2 cellular contexts compared by ENCODE assay signal in the genomic region with DNA sequence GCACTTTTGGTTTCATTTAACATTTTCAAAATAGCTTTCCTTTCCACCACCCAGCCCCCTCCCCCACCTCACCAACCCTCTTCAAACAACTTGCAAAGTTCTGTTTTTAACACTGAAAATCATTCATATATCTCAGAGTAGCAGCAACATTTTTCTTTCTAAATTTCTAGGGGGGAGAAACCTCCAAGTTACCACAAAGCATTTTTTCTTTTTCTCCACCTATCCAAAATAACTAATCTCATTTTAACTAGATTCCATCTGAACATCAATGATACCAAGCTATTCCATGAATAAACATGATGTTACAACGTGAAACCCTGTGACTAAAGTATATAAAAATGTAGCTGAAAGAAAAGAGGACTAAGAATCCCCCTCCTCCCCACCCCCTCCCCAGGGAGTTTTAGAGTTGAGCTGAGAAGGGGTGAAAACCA.
TF ChIP-seq lines count a peak whose summit lies in the region.

No MANE protein-coding gene starts in this region.

TF ChIP-seq in SK-N-SH, 30 proteins besides CTCF, POLR2A, EP300 and RAD21 (continued from another document):
- TF ChIP-seq, protein P1, sequence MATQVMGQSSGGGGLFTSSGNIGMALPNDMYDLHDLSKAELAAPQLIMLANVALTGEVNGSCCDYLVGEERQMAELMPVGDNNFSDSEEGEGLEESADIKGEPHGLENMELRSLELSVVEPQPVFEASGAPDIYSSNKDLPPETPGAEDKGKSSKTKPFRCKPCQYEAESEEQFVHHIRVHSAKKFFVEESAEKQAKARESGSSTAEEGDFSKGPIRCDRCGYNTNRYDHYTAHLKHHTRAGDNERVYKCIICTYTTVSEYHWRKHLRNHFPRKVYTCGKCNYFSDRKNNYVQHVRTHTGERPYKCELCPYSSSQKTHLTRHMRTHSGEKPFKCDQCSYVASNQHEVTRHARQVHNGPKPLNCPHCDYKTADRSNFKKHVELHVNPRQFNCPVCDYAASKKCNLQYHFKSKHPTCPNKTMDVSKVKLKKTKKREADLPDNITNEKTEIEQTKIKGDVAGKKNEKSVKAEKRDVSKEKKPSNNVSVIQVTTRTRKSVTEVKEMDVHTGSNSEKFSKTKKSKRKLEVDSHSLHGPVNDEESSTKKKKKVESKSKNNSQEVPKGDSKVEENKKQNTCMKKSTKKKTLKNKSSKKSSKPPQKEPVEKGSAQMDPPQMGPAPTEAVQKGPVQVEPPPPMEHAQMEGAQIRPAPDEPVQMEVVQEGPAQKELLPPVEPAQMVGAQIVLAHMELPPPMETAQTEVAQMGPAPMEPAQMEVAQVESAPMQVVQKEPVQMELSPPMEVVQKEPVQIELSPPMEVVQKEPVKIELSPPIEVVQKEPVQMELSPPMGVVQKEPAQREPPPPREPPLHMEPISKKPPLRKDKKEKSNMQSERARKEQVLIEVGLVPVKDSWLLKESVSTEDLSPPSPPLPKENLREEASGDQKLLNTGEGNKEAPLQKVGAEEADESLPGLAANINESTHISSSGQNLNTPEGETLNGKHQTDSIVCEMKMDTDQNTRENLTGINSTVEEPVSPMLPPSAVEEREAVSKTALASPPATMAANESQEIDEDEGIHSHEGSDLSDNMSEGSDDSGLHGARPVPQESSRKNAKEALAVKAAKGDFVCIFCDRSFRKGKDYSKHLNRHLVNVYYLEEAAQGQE (IDR thresholded peaks at IDR 0.05; ENCODE audit: low read depth, low read length), result no peak
- TF ChIP-seq YY1 (IDR thresholded peaks at IDR 0.05; ENCODE audit: low read depth) (no peak), SMC3 (IDR thresholded peaks at IDR 0.05; ENCODE audit: low read depth, low read length) (no peak), FOXJ3 (CRISPR knock-in tag; IDR thresholded peaks at IDR 0.05) (no peak), SIN3A (IDR thresholded peaks at IDR 0.05; ENCODE audit: borderline replicate concordance, low read depth, low read length) (no peak), FOXM1 (IDR thresholded peaks at IDR 0.05; ENCODE audit: low read depth) (no peak), NFIC (IDR thresholded peaks at IDR 0.05; ENCODE audit: borderline replicate concordance) (no peak), MEF2A (IDR thresholded peaks at IDR 0.05; ENCODE audit: borderline replicate concordance, low read depth) (no peak), TEAD4 (IDR thresholded peaks at IDR 0.05; ENCODE audit: borderline replicate concordance, insufficient read depth) (no peak), RFX5 (IDR thresholded peaks at IDR 0.05; ENCODE audit: low read length) (no peak), NRF1 (IDR thresholded peaks at IDR 0.05; ENCODE audit: low read depth, low read length) (no peak)
- TF ChIP-seq, protein P2, sequence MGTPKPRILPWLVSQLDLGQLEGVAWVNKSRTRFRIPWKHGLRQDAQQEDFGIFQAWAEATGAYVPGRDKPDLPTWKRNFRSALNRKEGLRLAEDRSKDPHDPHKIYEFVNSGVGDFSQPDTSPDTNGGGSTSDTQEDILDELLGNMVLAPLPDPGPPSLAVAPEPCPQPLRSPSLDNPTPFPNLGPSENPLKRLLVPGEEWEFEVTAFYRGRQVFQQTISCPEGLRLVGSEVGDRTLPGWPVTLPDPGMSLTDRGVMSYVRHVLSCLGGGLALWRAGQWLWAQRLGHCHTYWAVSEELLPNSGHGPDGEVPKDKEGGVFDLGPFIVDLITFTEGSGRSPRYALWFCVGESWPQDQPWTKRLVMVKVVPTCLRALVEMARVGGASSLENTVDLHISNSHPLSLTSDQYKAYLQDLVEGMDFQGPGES (IDR thresholded peaks at IDR 0.05; ENCODE audit: low read depth, low read length), result no peak
- TF ChIP-seq, protein P3, sequence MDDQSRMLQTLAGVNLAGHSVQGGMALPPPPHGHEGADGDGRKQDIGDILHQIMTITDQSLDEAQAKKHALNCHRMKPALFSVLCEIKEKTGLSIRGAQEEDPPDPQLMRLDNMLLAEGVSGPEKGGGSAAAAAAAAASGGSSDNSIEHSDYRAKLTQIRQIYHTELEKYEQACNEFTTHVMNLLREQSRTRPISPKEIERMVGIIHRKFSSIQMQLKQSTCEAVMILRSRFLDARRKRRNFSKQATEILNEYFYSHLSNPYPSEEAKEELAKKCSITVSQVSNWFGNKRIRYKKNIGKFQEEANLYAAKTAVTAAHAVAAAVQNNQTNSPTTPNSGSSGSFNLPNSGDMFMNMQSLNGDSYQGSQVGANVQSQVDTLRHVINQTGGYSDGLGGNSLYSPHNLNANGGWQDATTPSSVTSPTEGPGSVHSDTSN (IDR thresholded peaks at IDR 0.05), result no peak
- TF ChIP-seq, protein P4, sequence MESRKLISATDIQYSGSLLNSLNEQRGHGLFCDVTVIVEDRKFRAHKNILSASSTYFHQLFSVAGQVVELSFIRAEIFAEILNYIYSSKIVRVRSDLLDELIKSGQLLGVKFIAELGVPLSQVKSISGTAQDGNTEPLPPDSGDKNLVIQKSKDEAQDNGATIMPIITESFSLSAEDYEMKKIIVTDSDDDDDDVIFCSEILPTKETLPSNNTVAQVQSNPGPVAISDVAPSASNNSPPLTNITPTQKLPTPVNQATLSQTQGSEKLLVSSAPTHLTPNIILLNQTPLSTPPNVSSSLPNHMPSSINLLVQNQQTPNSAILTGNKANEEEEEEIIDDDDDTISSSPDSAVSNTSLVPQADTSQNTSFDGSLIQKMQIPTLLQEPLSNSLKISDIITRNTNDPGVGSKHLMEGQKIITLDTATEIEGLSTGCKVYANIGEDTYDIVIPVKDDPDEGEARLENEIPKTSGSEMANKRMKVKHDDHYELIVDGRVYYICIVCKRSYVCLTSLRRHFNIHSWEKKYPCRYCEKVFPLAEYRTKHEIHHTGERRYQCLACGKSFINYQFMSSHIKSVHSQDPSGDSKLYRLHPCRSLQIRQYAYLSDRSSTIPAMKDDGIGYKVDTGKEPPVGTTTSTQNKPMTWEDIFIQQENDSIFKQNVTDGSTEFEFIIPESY (IDR thresholded peaks at IDR 0.05; ENCODE audit: borderline replicate concordance, low read depth), result no peak
- TF ChIP-seq, protein P5, sequence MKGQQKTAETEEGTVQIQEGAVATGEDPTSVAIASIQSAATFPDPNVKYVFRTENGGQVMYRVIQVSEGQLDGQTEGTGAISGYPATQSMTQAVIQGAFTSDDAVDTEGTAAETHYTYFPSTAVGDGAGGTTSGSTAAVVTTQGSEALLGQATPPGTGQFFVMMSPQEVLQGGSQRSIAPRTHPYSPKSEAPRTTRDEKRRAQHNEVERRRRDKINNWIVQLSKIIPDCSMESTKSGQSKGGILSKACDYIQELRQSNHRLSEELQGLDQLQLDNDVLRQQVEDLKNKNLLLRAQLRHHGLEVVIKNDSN (IDR thresholded peaks at IDR 0.05; ENCODE audit: borderline replicate concordance, low read depth), result no peak

TF ChIP-seq in SK-N-SH treated with all-trans-retinoic acid at 6 μM for 48 hours, 23 proteins besides CTCF, POLR2A, EP300 and RAD21 (continued from another document):
- TF ChIP-seq, protein P6, sequence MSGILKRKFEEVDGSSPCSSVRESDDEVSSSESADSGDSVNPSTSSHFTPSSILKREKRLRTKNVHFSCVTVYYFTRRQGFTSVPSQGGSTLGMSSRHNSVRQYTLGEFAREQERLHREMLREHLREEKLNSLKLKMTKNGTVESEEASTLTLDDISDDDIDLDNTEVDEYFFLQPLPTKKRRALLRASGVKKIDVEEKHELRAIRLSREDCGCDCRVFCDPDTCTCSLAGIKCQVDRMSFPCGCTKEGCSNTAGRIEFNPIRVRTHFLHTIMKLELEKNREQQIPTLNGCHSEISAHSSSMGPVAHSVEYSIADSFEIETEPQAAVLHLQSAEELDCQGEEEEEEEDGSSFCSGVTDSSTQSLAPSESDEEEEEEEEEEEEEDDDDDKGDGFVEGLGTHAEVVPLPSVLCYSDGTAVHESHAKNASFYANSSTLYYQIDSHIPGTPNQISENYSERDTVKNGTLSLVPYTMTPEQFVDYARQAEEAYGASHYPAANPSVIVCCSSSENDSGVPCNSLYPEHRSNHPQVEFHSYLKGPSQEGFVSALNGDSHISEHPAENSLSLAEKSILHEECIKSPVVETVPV (CRISPR knock-in tag; IDR thresholded peaks at IDR 0.05), result no peak
- TF ChIP-seq, protein P7, sequence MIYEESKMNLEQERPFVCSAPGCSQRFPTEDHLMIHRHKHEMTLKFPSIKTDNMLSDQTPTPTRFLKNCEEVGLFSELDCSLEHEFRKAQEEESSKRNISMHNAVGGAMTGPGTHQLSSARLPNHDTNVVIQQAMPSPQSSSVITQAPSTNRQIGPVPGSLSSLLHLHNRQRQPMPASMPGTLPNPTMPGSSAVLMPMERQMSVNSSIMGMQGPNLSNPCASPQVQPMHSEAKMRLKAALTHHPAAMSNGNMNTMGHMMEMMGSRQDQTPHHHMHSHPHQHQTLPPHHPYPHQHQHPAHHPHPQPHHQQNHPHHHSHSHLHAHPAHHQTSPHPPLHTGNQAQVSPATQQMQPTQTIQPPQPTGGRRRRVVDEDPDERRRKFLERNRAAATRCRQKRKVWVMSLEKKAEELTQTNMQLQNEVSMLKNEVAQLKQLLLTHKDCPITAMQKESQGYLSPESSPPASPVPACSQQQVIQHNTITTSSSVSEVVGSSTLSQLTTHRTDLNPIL (CRISPR knock-in tag; IDR thresholded peaks at IDR 0.05; ENCODE audit: low read depth), result no peak
- TF ChIP-seq ISL1 (CRISPR knock-in tag; IDR thresholded peaks at IDR 0.05) (no peak), RARB (CRISPR knock-in tag; IDR thresholded peaks at IDR 0.05) (no peak), GLIS3 (CRISPR knock-in tag; IDR thresholded peaks at IDR 0.05) (no peak)
- TF ChIP-seq, protein P8, sequence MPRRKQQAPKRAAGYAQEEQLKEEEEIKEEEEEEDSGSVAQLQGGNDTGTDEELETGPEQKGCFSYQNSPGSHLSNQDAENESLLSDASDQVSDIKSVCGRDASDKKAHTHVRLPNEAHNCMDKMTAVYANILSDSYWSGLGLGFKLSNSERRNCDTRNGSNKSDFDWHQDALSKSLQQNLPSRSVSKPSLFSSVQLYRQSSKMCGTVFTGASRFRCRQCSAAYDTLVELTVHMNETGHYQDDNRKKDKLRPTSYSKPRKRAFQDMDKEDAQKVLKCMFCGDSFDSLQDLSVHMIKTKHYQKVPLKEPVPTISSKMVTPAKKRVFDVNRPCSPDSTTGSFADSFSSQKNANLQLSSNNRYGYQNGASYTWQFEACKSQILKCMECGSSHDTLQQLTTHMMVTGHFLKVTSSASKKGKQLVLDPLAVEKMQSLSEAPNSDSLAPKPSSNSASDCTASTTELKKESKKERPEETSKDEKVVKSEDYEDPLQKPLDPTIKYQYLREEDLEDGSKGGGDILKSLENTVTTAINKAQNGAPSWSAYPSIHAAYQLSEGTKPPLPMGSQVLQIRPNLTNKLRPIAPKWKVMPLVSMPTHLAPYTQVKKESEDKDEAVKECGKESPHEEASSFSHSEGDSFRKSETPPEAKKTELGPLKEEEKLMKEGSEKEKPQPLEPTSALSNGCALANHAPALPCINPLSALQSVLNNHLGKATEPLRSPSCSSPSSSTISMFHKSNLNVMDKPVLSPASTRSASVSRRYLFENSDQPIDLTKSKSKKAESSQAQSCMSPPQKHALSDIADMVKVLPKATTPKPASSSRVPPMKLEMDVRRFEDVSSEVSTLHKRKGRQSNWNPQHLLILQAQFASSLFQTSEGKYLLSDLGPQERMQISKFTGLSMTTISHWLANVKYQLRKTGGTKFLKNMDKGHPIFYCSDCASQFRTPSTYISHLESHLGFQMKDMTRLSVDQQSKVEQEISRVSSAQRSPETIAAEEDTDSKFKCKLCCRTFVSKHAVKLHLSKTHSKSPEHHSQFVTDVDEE (CRISPR knock-in tag; IDR thresholded peaks at IDR 0.05), result no peak
